Comparison of ENCODE assay signal across 10 cellular contexts in genomic region chr9:68653141-68653595, GRCh38.
DNase-seq lines count a peak whose midpoint lies in the region; ATAC-seq lines count a peak whose summit lies in the region.
"Had no signal": no experiment of that assay in that cellular context is flagged by ENCODE, and none has a peak within 500 bp of the region (broad histone marks: within the 10 kb centered on the region; RNA-seq: fewer than 3 reads in every experiment).

No MANE protein-coding gene starts in this region.

- peak; percentile 80 for ATAC-seq in HG02623 (IDR thresholded peaks at IDR 0.05; ENCODE audit: unreplicated experiment)
- peak; percentile 38 for ATAC-seq in HG03575 (IDR thresholded peaks at IDR 0.05; ENCODE audit: extremely low read depth, insufficient number of reproducible peaks, low FRiP score, unreplicated experiment)
- ATAC-seq: HCT116 had no signal

- peak; percentile 18 to 35 for DNase-seq in stimulated activated CD4-positive, alpha-beta T cell treated with anti-CD3 and anti-CD28 coated beads, Interleukin-15, amount 100 ng/mL, for 48 hours (ENCODE audit: low read depth in 2 of 2)
- no peak for DNase-seq in stimulated activated CD4-positive, alpha-beta T cell treated with anti-CD3 and anti-CD28 coated beads, Interleukin-4, amount 100 ng/mL, for 4 hours
- DNase-seq in NCI-H748 treated with DMSO at 0.1 percent for 48 hours (lab: John Stamatoyannopoulos, UW), result no peak
- DNase-seq in NCI-H1930 (lab: John Stamatoyannopoulos, UW), result no peak
- DNase-seq in NCI-H128 (lab: John Stamatoyannopoulos, UW; ENCODE audit: unreplicated experiment), result no peak
- DNase-seq in ACHN, result no peak
- DNase-seq: naive B cell had no signal

- in situ Hi-C loops in ACHN (cut with HindIII; ENCODE audit: low pct_ligation_motif_present, low pct_unique_long_range_greater_than_20kb, low sequenced_read_pairs), result no loop called here

Comparison
In these comparisons a context has a peak if more than half of its experiments do, and no peak if none do; other contexts are left out.
1. DNase-seq: peak in stimulated activated CD4-positive, alpha-beta T cell treated with anti-CD3 and anti-CD28 coated beads, Interleukin-15, amount 100 ng/mL, for 48 hours (2 of 2); none in stimulated activated CD4-positive, alpha-beta T cell treated with anti-CD3 and anti-CD28 coated beads, Interleukin-4, amount 100 ng/mL, for 4 hours (0 of 2), NCI-H748 treated with DMSO at 0.1 percent for 48 hours (single experiment), NCI-H1930 (0 of 2), NCI-H128 (single experiment) and ACHN (single experiment).